ENCODE assay signal across 19 cellular contexts in genomic region chr17:8555062-8555461, GRCh38.
DNase-seq lines count a peak whose midpoint lies in the region; ATAC-seq and TF ChIP-seq lines count a peak whose summit lies in the region.
"Had no signal": no experiment of that assay in that cellular context is flagged by ENCODE, and none has a peak within 500 bp of the region (broad histone marks: within the 10 kb centered on the region; RNA-seq: fewer than 3 reads in every experiment).

No MANE protein-coding gene starts in this region.

- CTCF ChIA-PET in MCF 10A (lab: Yijun Ruan, JAX) (no interaction called here), mammary epithelial cell (lab: Charles Lee; ENCODE audit: low non-redundant PET) (no interaction called here)

- no peak for ATAC-seq in foreskin keratinocyte
- no peak for ATAC-seq in aorta (ENCODE audit: low FRiP score)
- no peak for ATAC-seq in HG02678 (IDR thresholded peaks at IDR 0.05; ENCODE audit: unreplicated experiment)
- ATAC-seq: GM12878, K562 had no signal

- whole genome bisulfite sequencing in mammary epithelial cell (ENCODE audit: low coverage, missing lambda C conversion rate): 100% methylated on average over 1 of the region's 1 CpG
- 36 to 50% methylated on average over 1 of the region's 1 CpG for WGBS in aorta, 2 donors

- peak overlapping the region; percentile 81 for H3K27ac Mint-ChIP-seq in MCF 10A (ENCODE audit: low read depth, unreplicated experiment)
- H3K27ac Mint-ChIP-seq: CD8-positive, alpha-beta memory T cell had no signal

- dilution Hi-C loops in mammary epithelial cell (cut with HindIII; ENCODE audit: low sequenced_read_pairs): no loop called here

- H3K79me2 ChIP-seq in mammary epithelial cell (ENCODE audit: insufficient read depth, low read length): no peaks in the 10 kb centered on the region

- in situ Hi-C loops in mammary epithelial cell (cut with MboI; ENCODE audit: low sequenced_read_pairs in 2 of 2): no loop called here

- peak; percentile 32 for DNase-seq in MCF 10A (ENCODE audit: unreplicated experiment)
- no peak for DNase-seq in breast epithelium (ENCODE audit: low spot score in 2 of 2)
- DNase-seq in mammary epithelial cell: peak; percentile 17
- DNase-seq in foreskin keratinocyte: peak; percentile 7 to 35
- DNase-seq in aorta: no peak
- no peak for DNase-seq in NCI-H2171 treated with DMSO at 0.1 percent for 48 hours (lab: John Stamatoyannopoulos, UW)
- DNase-seq in NCI-H510A treated with DMSO at 0.1 percent for 48 hours (lab: John Stamatoyannopoulos, UW): no peak
- DNase-seq: CD8-positive, alpha-beta memory T cell; NCI-H1092; NCI-H1694; NCI-H2107; NCI-H82; Peyer's patch had no signal

- H3K4me1 ChIP-seq in breast epithelium (no peaks in the 10 kb centered on the region), mammary epithelial cell (ENCODE audit: insufficient read depth, low read length) (peaks cover 17% of the 10 kb centered on the region), foreskin keratinocyte (peaks cover 25% of the 10 kb centered on the region), aorta (ENCODE audit: control insufficient read depth in 1 of 2, insufficient read depth in 2 of 2, low read length in 2 of 2) (peaks cover 0 to 5% of the 10 kb centered on the region in 2 donors)
- H3K4me1 ChIP-seq: BLaER1, HAP-1, Peyer's patch had no signal

- no peak overlapping the region for H3K9ac ChIP-seq in mammary epithelial cell (ENCODE audit: insufficient read depth, low read length)
- H3K9ac ChIP-seq: BLaER1 had no signal

- no peaks in the 10 kb centered on the region for H4K20me1 ChIP-seq in mammary epithelial cell (ENCODE audit: insufficient read depth, low read length)

- POLR2A ChIA-PET in MCF 10A (lab: Yijun Ruan, JAX): no interaction called here

- H3K27ac ChIP-seq in breast epithelium (no peak overlapping the region), mammary epithelial cell (ENCODE audit: insufficient read depth, low read depth, low read length) (no peak overlapping the region), foreskin keratinocyte (no peak overlapping the region), aorta (ENCODE audit: low read depth in 1 of 2, low read length in 2 of 2) (peak overlapping the region; percentile 28 to 67)
- H3K27ac ChIP-seq: 22Rv1, BLaER1, Peyer's patch had no signal

- peaks cover 10% of the 10 kb centered on the region for H3K36me3 Mint-ChIP-seq in MCF 10A (ENCODE audit: insufficient read depth, unreplicated experiment)
- H3K36me3 Mint-ChIP-seq: CD8-positive, alpha-beta memory T cell had no signal

- H3K27me3 Mint-ChIP-seq in MCF 10A (ENCODE audit: insufficient read depth, unreplicated experiment): no peaks in the 10 kb centered on the region

- H3K27me3 ChIP-seq in breast epithelium (no peaks in the 10 kb centered on the region), mammary epithelial cell (ENCODE audit: insufficient read depth, low read length) (no peaks in the 10 kb centered on the region), foreskin keratinocyte (no peaks in the 10 kb centered on the region), aorta (ENCODE audit: control insufficient read depth in 1 of 2, insufficient read depth in 2 of 2, low read length in 1 of 2) (no peaks in the 10 kb centered on the region)
- H3K27me3 ChIP-seq: BLaER1, Peyer's patch had no signal

- H3K36me3 ChIP-seq in breast epithelium (no peaks in the 10 kb centered on the region), mammary epithelial cell (ENCODE audit: insufficient read depth, low read length) (peaks cover 4% of the 10 kb centered on the region), aorta (ENCODE audit: control insufficient read depth in 1 of 2, insufficient read depth in 2 of 2, low read length in 1 of 2) (peaks cover 0 to 4% of the 10 kb centered on the region in 2 donors)
- H3K36me3 ChIP-seq: Peyer's patch had no signal

- BruUV-seq in MCF 10A (replicated peaks; lab: Mats Ljungman, UMichigan) (no TSS peak), mammary epithelial cell (replicated peaks; lab: Mats Ljungman, UMichigan) (no TSS peak)

- H2AFZ ChIP-seq in mammary epithelial cell (ENCODE audit: low read depth, low read length): no peak overlapping the region

- TF ChIP-seq CTCF in MCF 10A (IDR thresholded peaks at IDR 0.05; ENCODE audit: unreplicated experiment) (no peak), breast epithelium (IDR thresholded peaks at IDR 0.05) (no peak), mammary epithelial cell (conservative IDR thresholded peaks at IDR 0.05 in 1 of 2, IDR thresholded peaks at IDR 0.05 in 1 of 2; ENCODE audit: extremely low read depth in 1 of 2, insufficient read depth in 1 of 2, low read depth in 1 of 2, low read length in 2 of 2) (no peak), foreskin keratinocyte (conservative IDR thresholded peaks at IDR 0.05) (no peak)

- H3K4me3 ChIP-seq in breast epithelium: no peak overlapping the region
- H3K4me3 ChIP-seq in mammary epithelial cell (replicated peaks in 1 of 3; ENCODE audit: insufficient read depth in 1 of 3, low read depth in 2 of 3, low read length in 3 of 3): no peak overlapping the region
- H3K4me3 ChIP-seq in aorta (ENCODE audit: low read length in 2 of 2): no peak overlapping the region
- H3K4me3 ChIP-seq: BLaER1, GM12878, HAP-1, K562, Peyer's patch had no signal

- intact Hi-C loops in MCF 10A (cut with micrococcal nuclease) (no loop called here), breast epithelium (cut with DNase I; ENCODE audit: low total_unique reads) (no loop called here), mammary epithelial cell (cut with micrococcal nuclease) (no loop called here), aorta (cut with DNase I) (no loop called here)

- peaks cover 29% of the 10 kb centered on the region for H3K4me1 Mint-ChIP-seq in MCF 10A (ENCODE audit: insufficient read depth, unreplicated experiment)
- H3K4me1 Mint-ChIP-seq: CD8-positive, alpha-beta memory T cell had no signal

- no peak for TF ChIP-seq POLR2A in breast epithelium (IDR thresholded peaks at IDR 0.05)

- H3K9me3 Mint-ChIP-seq in MCF 10A (ENCODE audit: unreplicated experiment): no peaks in the 10 kb centered on the region
- H3K9me3 Mint-ChIP-seq: CD8-positive, alpha-beta memory T cell had no signal

- H3K4me2 ChIP-seq in mammary epithelial cell (ENCODE audit: insufficient read depth, low read depth, low read length): no peak overlapping the region
- H3K4me2 ChIP-seq: BLaER1 had no signal

- no peaks in the 10 kb centered on the region for H3K9me3 ChIP-seq in breast epithelium
- H3K9me3 ChIP-seq in mammary epithelial cell (replicated peaks; ENCODE audit: insufficient read depth, low read length): no peaks in the 10 kb centered on the region
- no peaks in the 10 kb centered on the region for H3K9me3 ChIP-seq in aorta (ENCODE audit: control insufficient read depth, low read length)
- H3K9me3 ChIP-seq: BLaER1, HAP-1, Peyer's patch had no signal

- no peak overlapping the region for H3K4me3 Mint-ChIP-seq in MCF 10A (ENCODE audit: unreplicated experiment)
- H3K4me3 Mint-ChIP-seq: CD8-positive, alpha-beta memory T cell had no signal

Comparison
In these comparisons a context has a peak if more than half of its experiments do, and no peak if none do; other contexts are left out.
1. DNase-seq: peak in MCF 10A (single experiment), mammary epithelial cell (single experiment) and foreskin keratinocyte (2 of 2); none in breast epithelium (0 of 2), aorta (0 of 2), NCI-H2171 treated with DMSO at 0.1 percent for 48 hours (single experiment) and NCI-H510A treated with DMSO at 0.1 percent for 48 hours (single experiment).
2. H3K27ac ChIP-seq: peak in aorta (2 of 2); none in breast epithelium (0 of 2), mammary epithelial cell (single experiment) and foreskin keratinocyte (single experiment).